Comparison of ENCODE assay signal across 8 cellular contexts in genomic region chr1:161045749-161046573, GRCh38. TPM values are rescaled to one million over a fixed set of nuclear protein-coding genes. Genes with fewer than 3 reads are reported as not detected.
A peak's percentile ranks its signal among the peaks of the same experiment; 100 is the strongest.
DNase-seq lines count a peak whose midpoint lies in the region; ATAC-seq and TF ChIP-seq lines count a peak whose summit lies in the region.

Gene USF1, minus strand, starts transcription at chr1:161045977. Its CDS starts 2,702 bp downstream, at chr1:161043275.

- H3K27me3 ChIP-seq in right atrium auricular region, result no peaks in the 10 kb centered on the region
- H3K27me3 ChIP-seq in uterus, result no peaks in the 10 kb centered on the region

- H3K9me3 ChIP-seq in right atrium auricular region (no peaks in the 10 kb centered on the region), uterus (no peaks in the 10 kb centered on the region)

- TF ChIP-seq POLR2A in GM15510 (IDR thresholded peaks at IDR 0.05; ENCODE audit: borderline replicate concordance, extremely low read depth, insufficient read length) (peak; percentile 69), uterus (IDR thresholded peaks at IDR 0.05) (peak; percentile 69 to 75)

- H3K36me3 ChIP-seq in right atrium auricular region (peaks cover 24% of the 10 kb centered on the region), uterus (no peaks in the 10 kb centered on the region)

- intact Hi-C loops in uterus (cut with DNase I; ENCODE audit: low total_unique reads), result no loop called here

- no peak for TF ChIP-seq CTCF in right atrium auricular region (IDR thresholded peaks at IDR 0.05)
- TF ChIP-seq CTCF in uterus (IDR thresholded peaks at IDR 0.05), result peak in 1 of 4 experiments; percentile 14

- ATAC-seq in HG02938 (IDR thresholded peaks at IDR 0.05; ENCODE audit: unreplicated experiment), result peak; percentile 55

- H3K4me3 ChIP-seq in right atrium auricular region (peak within 1 kb of the TSS; percentile 63 to 82), uterus (peak within 1 kb of the TSS; percentile 78 to 87)

- DNase-seq in NCI-H187 (lab: John Stamatoyannopoulos, UW), result peak; percentile 97 to 100
- DNase-seq in T-helper 2 cell, result peak; percentile 74 to 97 (median 88)
- DNase-seq in right atrium auricular region (ENCODE audit: low spot score), result peak; percentile 96
- peak; percentile 88 for DNase-seq in pulmonary artery endothelial cell (ENCODE audit: low read depth, low spot score)
- peak; percentile 93 to 95 for DNase-seq in uterus

- H3K4me1 ChIP-seq in right atrium auricular region (peaks cover 0 to 16% of the 10 kb centered on the region in 2 donors), uterus (peaks cover 0 to 6% of the 10 kb centered on the region in 2 donors)

- H3K27ac ChIP-seq in angular gyrus (ENCODE audit: low read depth, low read length) (peak within 1 kb of the TSS; percentile 94), right atrium auricular region (peak within 1 kb of the TSS; percentile 91 to 93), uterus (peak within 1 kb of the TSS; percentile 93 to 97)

RNA-seq across cellular contexts. Expression of gene USF1, which starts in this region (rescaled TPM):
- 10 to 100 TPM; 21.7 to 25.5 TPM for total RNA-seq in right atrium auricular region
- 95.7 and 127 TPM in 2 replicates for total RNA-seq in pulmonary artery endothelial cell
- total RNA-seq in uterus, result 10 to 100 TPM; 20.7 to 71.8 (median 44.2) TPM

Comparison
In these comparisons a context has a peak if more than half of its experiments do, and no peak if none do; other contexts are left out.
1. Peak in every context shown above with its lines: DNase-seq, ATAC-seq, H3K4me3 ChIP-seq and H3K27ac ChIP-seq.